14 cellular contexts compared by ENCODE assay signal in the genomic region with DNA sequence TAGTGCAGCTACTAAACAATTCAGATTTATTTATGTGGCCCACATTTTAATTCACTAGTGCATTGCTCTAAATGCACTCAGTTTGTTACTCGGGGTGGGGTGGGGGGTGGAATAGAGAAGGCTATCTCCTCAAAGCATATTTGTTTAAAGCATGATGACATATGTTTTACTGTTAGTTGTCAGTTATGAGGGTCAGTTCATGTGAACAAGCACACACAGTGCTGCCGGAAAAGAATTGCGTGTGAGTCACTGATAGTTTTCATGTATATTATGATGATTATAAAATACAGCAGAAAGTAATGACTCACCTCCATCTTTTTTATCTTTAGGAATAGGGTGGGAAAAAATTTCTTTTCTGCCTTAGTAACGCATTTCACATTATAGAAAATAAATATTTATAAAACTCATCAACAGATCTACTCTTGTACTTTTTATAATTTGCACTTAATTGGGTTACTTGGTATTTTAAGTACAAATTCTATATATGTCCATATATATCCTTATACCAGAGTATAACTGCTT. TPM values are rescaled to one million over a fixed set of nuclear protein-coding genes. Genes with fewer than 3 reads are reported as not detected.
DNase-seq lines count a peak whose midpoint lies in the region; ATAC-seq and TF ChIP-seq lines count a peak whose summit lies in the region.
"Had no signal": no experiment of that assay in that cellular context is flagged by ENCODE, and none has a peak within 500 bp of the region (broad histone marks: within the 10 kb centered on the region; RNA-seq: fewer than 3 reads in every experiment).

No MANE protein-coding gene starts in this region.

- H3K27me3 Mint-ChIP-seq in activated naive CD8-positive, alpha-beta T cell treated with anti-CD3 and anti-CD28 coated beads for 36 hours = no peaks in the 10 kb centered on the region

- TF ChIP-seq CTCF in epithelial cell of esophagus (IDR thresholded peaks at IDR 0.05; ENCODE audit: insufficient read depth, low read depth, low read length, missing control alignments) = no peak
- TF ChIP-seq CTCF in omental fat pad (IDR thresholded peaks at IDR 0.05) = no peak

- DNase-seq in HS-5 (ENCODE audit: low read depth) (peak; percentile 74), SHP77 treated with DMSO at 0.1 percent for 48 hours (lab: John Stamatoyannopoulos, UW) (peak; percentile 90), epithelial cell of esophagus (ENCODE audit: low read depth) (peak; percentile 86), pulmonary artery endothelial cell (ENCODE audit: low read depth, low spot score) (peak; percentile 69), omental fat pad (ENCODE audit: low spot score) (no peak), AML-193 (lab: John Stamatoyannopoulos, UW) (no peak)
- no peak for DNase-seq in activated effector memory CD4-positive, alpha-beta T cell treated with anti-CD3 and anti-CD28 coated beads, Interleukin-2, amount 50 U/mL, for 16 hours
- DNase-seq in activated naive CD8-positive, alpha-beta T cell treated with anti-CD3 and anti-CD28 coated beads for 36 hours = no peak
- DNase-seq: activated CD4-positive, CD25-positive, alpha-beta regulatory T cell treated with anti-CD3 and anti-CD28 coated beads, Interleukin-2, amount 50 U/mL, for 72 hours; activated T-cell treated with anti-CD3 and anti-CD28 coated beads, Interleukin-2, amount 50 U/mL, for 1 hour; aorta; CD8-positive, alpha-beta T cell; NCI-H526; substantia nigra had no signal

- no peak overlapping the region for H3K4me3 ChIP-seq in epithelial cell of esophagus (ENCODE audit: low read length)

- ATAC-seq in omental fat pad (ENCODE audit: low FRiP score) = no peak
- ATAC-seq: CD8-positive, alpha-beta T cell had no signal

- no peaks in the 10 kb centered on the region for H3K9me3 Mint-ChIP-seq in activated naive CD8-positive, alpha-beta T cell treated with anti-CD3 and anti-CD28 coated beads for 36 hours
- H3K9me3 Mint-ChIP-seq: CD8-positive, alpha-beta T cell had no signal

- H3K4me1 Mint-ChIP-seq in activated naive CD8-positive, alpha-beta T cell treated with anti-CD3 and anti-CD28 coated beads for 36 hours = peaks cover 2% of the 10 kb centered on the region

- H3K36me3 Mint-ChIP-seq in activated naive CD8-positive, alpha-beta T cell treated with anti-CD3 and anti-CD28 coated beads for 36 hours = no peaks in the 10 kb centered on the region
- H3K36me3 Mint-ChIP-seq: CD8-positive, alpha-beta T cell had no signal

- H3K27ac Mint-ChIP-seq in activated naive CD8-positive, alpha-beta T cell treated with anti-CD3 and anti-CD28 coated beads for 36 hours = no peak overlapping the region
- H3K27ac Mint-ChIP-seq: CD8-positive, alpha-beta T cell had no signal

- H3K4me3 Mint-ChIP-seq in activated naive CD8-positive, alpha-beta T cell treated with anti-CD3 and anti-CD28 coated beads for 36 hours = no peak overlapping the region
- H3K4me3 Mint-ChIP-seq: CD8-positive, alpha-beta T cell had no signal

RNA-seq across cellular contexts. Expression of gene STXBP5, which starts 42.2 kb away (rescaled TPM):
- total RNA-seq in pulmonary artery endothelial cell = 19.1 and 32.6 TPM in 2 replicates
- total RNA-seq in omental fat pad = 10 to 100 TPM; 19.7 to 37.2 (median 22.6) TPM
- 10 to 100 TPM; 11.9 to 14.2 TPM for total RNA-seq in activated naive CD8-positive, alpha-beta T cell treated with anti-CD3 and anti-CD28 coated beads for 36 hours

Comparison
In these comparisons a context has a peak if more than half of its experiments do, and no peak if none do; other contexts are left out.
1. DNase-seq: peak in HS-5 (single experiment), SHP77 treated with DMSO at 0.1 percent for 48 hours (single experiment), epithelial cell of esophagus (single experiment) and pulmonary artery endothelial cell (single experiment); none in omental fat pad (single experiment), activated effector memory CD4-positive, alpha-beta T cell treated with anti-CD3 and anti-CD28 coated beads, Interleukin-2, amount 50 U/mL, for 16 hours (single experiment), AML-193 (0 of 2) and activated naive CD8-positive, alpha-beta T cell treated with anti-CD3 and anti-CD28 coated beads for 36 hours (single experiment).